Comparison of ENCODE assay signal across 8 cellular contexts in the genomic region with DNA sequence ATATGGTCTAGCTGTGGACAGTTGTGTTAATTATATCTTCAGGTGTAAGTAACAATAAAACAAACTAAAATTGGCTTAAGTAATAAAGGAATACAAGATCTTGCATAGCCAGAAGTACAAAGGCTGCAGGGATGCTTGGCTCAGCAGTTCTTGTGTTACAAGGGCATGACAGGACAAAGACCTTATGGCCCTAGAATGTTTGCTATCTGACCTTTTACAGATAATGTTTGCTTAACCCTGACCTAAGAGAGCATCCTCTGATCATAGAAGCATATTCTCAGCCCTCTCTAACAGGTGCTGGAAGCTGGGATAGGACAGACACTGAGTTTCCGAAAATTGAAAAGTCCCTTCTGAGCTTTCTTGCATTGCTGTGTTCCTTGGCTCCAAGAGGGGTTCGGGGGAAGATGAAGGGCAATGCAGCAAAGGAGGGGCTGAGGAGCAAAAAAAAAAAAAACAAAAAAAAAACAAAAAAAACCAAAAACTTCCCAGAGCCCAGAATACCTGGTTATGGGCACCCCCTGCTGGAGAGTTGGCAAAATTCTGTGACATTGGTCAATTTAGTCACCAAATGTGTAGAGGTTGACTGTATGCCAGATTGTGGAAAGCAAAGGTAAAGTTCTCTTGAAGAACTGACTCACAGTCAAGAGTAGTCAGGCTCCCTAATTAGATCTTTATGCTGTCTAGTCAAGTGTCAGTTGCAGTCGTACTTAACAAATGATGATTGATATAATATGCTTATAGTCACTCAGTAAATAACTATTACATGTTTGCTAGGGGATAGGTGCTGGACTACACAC. TPM values are rescaled to one million over a fixed set of nuclear protein-coding genes. Genes with fewer than 3 reads are reported as not detected.
DNase-seq lines count a peak whose midpoint lies in the region; ATAC-seq and TF ChIP-seq lines count a peak whose summit lies in the region.

No MANE protein-coding gene starts in this region.

- H3K27ac ChIP-seq in HL-60 (replicated peaks) (no peak overlapping the region), gastroesophageal sphincter (no peak overlapping the region), prostate gland (no peak overlapping the region)

- H3K4me3 ChIP-seq in HL-60 (replicated peaks; ENCODE audit: insufficient read depth, low read length), result no peak overlapping the region
- H3K4me3 ChIP-seq in gastroesophageal sphincter, result no peak overlapping the region
- no peak overlapping the region for H3K4me3 ChIP-seq in prostate gland

- H3K9me3 ChIP-seq in gastroesophageal sphincter, result no peaks in the 10 kb centered on the region
- no peaks in the 10 kb centered on the region for H3K9me3 ChIP-seq in prostate gland

- peak; percentile 59 for DNase-seq in EL
- peak in 1 of 2 experiments; percentile 48 for DNase-seq in HL-60 (ENCODE audit: low read depth in 1 of 2, low spot score in 1 of 2)
- DNase-seq in RKO (ENCODE audit: low spot score), result peak; percentile 85
- peak; percentile 35 for DNase-seq in activated effector memory CD4-positive, alpha-beta T cell treated with Interleukin-2 at 50 U/mL for 16 hours
- peak; percentile 12 for DNase-seq in prostate gland (ENCODE audit: low spot score)

- intact Hi-C loops in prostate gland (cut with DNase I), result loop anchor here (5.0 to 10.0 kb wide), 2 partner anchors 347 to 434 kb away; a partner anchor contains a TSS

- H3K27me3 ChIP-seq in HL-60 (ENCODE audit: insufficient read depth, poor library complexity, severe bottlenecking) (no peaks in the 10 kb centered on the region), gastroesophageal sphincter (no peaks in the 10 kb centered on the region), prostate gland (replicated peaks; ENCODE audit: insufficient read depth) (no peaks in the 10 kb centered on the region)

- no peak for TF ChIP-seq EP300 in gastroesophageal sphincter (IDR thresholded peaks at IDR 0.05)

- WGBS in gastroesophageal sphincter (ENCODE audit: low coverage in 1 of 2), 2 donors, result 44 to 50% methylated on average over 1 to 3 of the region's 3 CpGs
- 35% methylated on average over 3 of the region's 3 CpGs for WGBS in prostate gland

- H3K36me3 ChIP-seq in gastroesophageal sphincter (no peaks in the 10 kb centered on the region), prostate gland (no peaks in the 10 kb centered on the region)

- no peak for ATAC-seq in gastroesophageal sphincter
- no peak for ATAC-seq in GM21515 (IDR thresholded peaks at IDR 0.05; ENCODE audit: unreplicated experiment)
- ATAC-seq in GM21717 (IDR thresholded peaks at IDR 0.05; ENCODE audit: unreplicated experiment), result no peak

- TF ChIP-seq POLR2A in gastroesophageal sphincter (IDR thresholded peaks at IDR 0.05) (no peak), prostate gland (IDR thresholded peaks at IDR 0.05) (no peak)

- H3K4me1 ChIP-seq in gastroesophageal sphincter (no peaks in the 10 kb centered on the region), prostate gland (replicated peaks) (no peaks in the 10 kb centered on the region)

- TF ChIP-seq CTCF in HL-60 (IDR thresholded peaks at IDR 0.05; ENCODE audit: insufficient read depth, low read length) (peak; percentile 43), gastroesophageal sphincter (IDR thresholded peaks at IDR 0.05) (peak; percentile 32 to 55 (median 52)), prostate gland (IDR thresholded peaks at IDR 0.05) (peak; percentile 16 to 56 (median 39))

RNA-seq across cellular contexts. Expression of a gene that starts 10.4 kb away (rescaled TPM):
- 10 to 100 TPM; 36.3 to 55.9 (median 46.3) TPM for total RNA-seq in gastroesophageal sphincter
- 10 to 100 TPM; 29.4 to 38.9 TPM for total RNA-seq in prostate gland

RNA-seq across cellular contexts. Expression of a gene that starts 47.1 kb away (rescaled TPM):
- total RNA-seq in gastroesophageal sphincter, result 10 to 100 TPM; 11.7 to 27.1 (median 16.6) TPM
- 10 to 100 TPM; 18.1 to 20.9 TPM for total RNA-seq in prostate gland
